13 cellular contexts compared by ENCODE assay signal in the genomic region with DNA sequence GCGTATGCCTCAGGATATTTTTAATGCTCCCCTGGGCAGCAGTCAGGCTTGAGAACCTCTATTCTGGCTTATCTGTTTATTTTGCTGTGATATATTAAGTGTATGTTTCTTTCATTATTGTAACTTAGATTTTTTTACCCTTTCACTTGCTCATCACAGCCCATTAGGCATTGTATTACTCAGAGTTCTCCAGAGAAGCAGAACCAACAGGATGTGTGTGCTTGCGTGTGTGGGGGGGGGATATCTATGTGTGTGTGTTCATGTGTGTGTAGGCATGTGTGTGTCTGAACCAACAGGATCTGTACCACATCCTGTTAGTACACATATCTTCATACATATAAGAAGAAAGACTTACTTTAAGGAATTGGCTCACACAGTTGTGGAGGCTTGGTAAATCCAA.
DNase-seq lines count a peak whose midpoint lies in the region; ATAC-seq and TF ChIP-seq lines count a peak whose summit lies in the region.
"Had no signal": no experiment of that assay in that cellular context is flagged by ENCODE, and none has a peak within 500 bp of the region (broad histone marks: within the 10 kb centered on the region; RNA-seq: fewer than 3 reads in every experiment).

No MANE protein-coding gene starts in this region.

- H3K4me3 Mint-ChIP-seq in endothelial cell (ENCODE audit: unreplicated experiment): no peak overlapping the region

- peak overlapping the region; percentile 16 for H2AFZ ChIP-seq in smooth muscle cell (ENCODE audit: low read depth)

- H3K36me3 ChIP-seq in smooth muscle cell (ENCODE audit: low read depth): no peaks in the 10 kb centered on the region
- H3K36me3 ChIP-seq: MG63, suprapubic skin had no signal

- H3K4me2 ChIP-seq in smooth muscle cell: no peak overlapping the region

- WGBS in smooth muscle cell (ENCODE audit: low lambda C conversion rate): 88% methylated on average over 2 of the region's 2 CpGs

- H3F3A ChIP-seq in smooth muscle cell (ENCODE audit: low read depth): peaks cover 3% of the 10 kb centered on the region

- H3K9ac ChIP-seq in smooth muscle cell (ENCODE audit: low read depth): no peak overlapping the region

- H3K4me3 ChIP-seq in epithelial cell of esophagus (ENCODE audit: low read length) (no peak overlapping the region), smooth muscle cell (no peak overlapping the region)
- H3K4me3 ChIP-seq: MG63, skin epidermis, suprapubic skin had no signal

- ATAC-seq in GM18861 (IDR thresholded peaks at IDR 0.05; ENCODE audit: unreplicated experiment): no peak

- peaks cover 8% of the 10 kb centered on the region for H3K4me1 Mint-ChIP-seq in endothelial cell (ENCODE audit: unreplicated experiment)

- H3K27ac Mint-ChIP-seq in endothelial cell (ENCODE audit: unreplicated experiment): no peak overlapping the region

- no peaks in the 10 kb centered on the region for H3K27me3 ChIP-seq in smooth muscle cell (ENCODE audit: low read depth)
- H3K27me3 ChIP-seq: MG63, suprapubic skin had no signal

- no peaks in the 10 kb centered on the region for H3K9me3 ChIP-seq in smooth muscle cell (replicated peaks; ENCODE audit: low read depth)
- H3K9me3 ChIP-seq: suprapubic skin had no signal

- TF ChIP-seq CTCF in epithelial cell of esophagus (IDR thresholded peaks at IDR 0.05; ENCODE audit: insufficient read depth, low read depth, low read length, missing control alignments) (no peak), smooth muscle cell (IDR thresholded peaks at IDR 0.05; ENCODE audit: borderline replicate concordance, insufficient read depth, poor library complexity, severe bottlenecking) (no peak), endothelial cell (IDR thresholded peaks at IDR 0.05; ENCODE audit: unreplicated experiment) (no peak)

- no peaks in the 10 kb centered on the region for H3K27me3 Mint-ChIP-seq in endothelial cell (ENCODE audit: unreplicated experiment)

- H4K20me1 ChIP-seq in smooth muscle cell (ENCODE audit: low read depth): no peaks in the 10 kb centered on the region

- no peaks in the 10 kb centered on the region for H3K79me2 ChIP-seq in smooth muscle cell (ENCODE audit: low read depth)

- H3K4me1 ChIP-seq in smooth muscle cell (ENCODE audit: low read depth): peaks cover 19% of the 10 kb centered on the region
- H3K4me1 ChIP-seq: suprapubic skin had no signal

- H3K36me3 Mint-ChIP-seq in endothelial cell (ENCODE audit: low read depth, unreplicated experiment): no peaks in the 10 kb centered on the region

- DNase-seq in activated T-cell treated with anti-CD3 and anti-CD28 coated beads for 24 hours (ENCODE audit: low read depth): peak; percentile 8
- no peak for DNase-seq in activated T-cell treated with anti-CD3 and anti-CD28 coated beads, Interleukin-2, amount 50 U/mL, for 48 hours
- DNase-seq in M059J (ENCODE audit: low read depth): peak; percentile 65
- peak; percentile 73 for DNase-seq in epithelial cell of esophagus (ENCODE audit: low read depth)
- no peak for DNase-seq in smooth muscle cell (lab: John Stamatoyannopoulos, UW; ENCODE audit: unreplicated experiment)
- DNase-seq in DMS 273 (lab: John Stamatoyannopoulos, UW; ENCODE audit: unreplicated experiment): no peak
- DNase-seq in endothelial cell (ENCODE audit: low spot score): no peak
- DNase-seq: ACHN; activated CD8-positive, alpha-beta memory T cell treated with anti-CD3 and anti-CD28 coated beads, Interleukin-2, amount 50 U/mL, for 48 hours; MG63 had no signal

- H3K9me3 Mint-ChIP-seq in endothelial cell (ENCODE audit: unreplicated experiment): no peaks in the 10 kb centered on the region

- H3K27ac ChIP-seq in smooth muscle cell (ENCODE audit: low read depth): peak overlapping the region; percentile 50
- H3K27ac ChIP-seq: suprapubic skin had no signal

Comparison
In these comparisons a context has a peak if more than half of its experiments do, and no peak if none do; other contexts are left out.
1. DNase-seq: peak in activated T-cell treated with anti-CD3 and anti-CD28 coated beads for 24 hours (single experiment), M059J (single experiment) and epithelial cell of esophagus (single experiment); none in activated T-cell treated with anti-CD3 and anti-CD28 coated beads, Interleukin-2, amount 50 U/mL, for 48 hours (0 of 2), smooth muscle cell (single experiment), DMS 273 (single experiment) and endothelial cell (single experiment).